In genomic region chr12:88839486-88839885, GRCh38 we compare ENCODE assay signal across 11 cellular contexts.
"Had no signal": no experiment of that assay in that cellular context is flagged by ENCODE, and none has a peak within 500 bp of the region (broad histone marks: within the 10 kb centered on the region; RNA-seq: fewer than 3 reads in every experiment).

No MANE protein-coding gene starts in this region.

- ATAC-seq: GM23338, HCT116 had no signal

- H2AFZ ChIP-seq: GM23248, GM23338 had no signal

- H3K27ac Mint-ChIP-seq: GM23338, HFFc6 had no signal

- DNase-seq: GM23248, GOT3, H7, H9, HCEC 1CT, HFFc6 had no signal

- FAIRE-seq: H1, H54 had no signal

- H3K27ac ChIP-seq: GM23248 had no signal

- H3K9me3 ChIP-seq: HAP-1 had no signal

- H3K4me3 Mint-ChIP-seq: GM23338, H9, HFFc6 had no signal

- H3K4me3 ChIP-seq: GM23248, GM23338, HAP-1 had no signal

- H3K9ac ChIP-seq: GM23248 had no signal

- H3K4me2 ChIP-seq: GM23338 had no signal

- H3K36me3 ChIP-seq: HAP-1 had no signal

- H3K4me1 Mint-ChIP-seq: GM23338 had no signal
